Comparison of ENCODE assay signal across 1 cellular context in genomic region chr22:40329021-40329456, GRCh38.
TF ChIP-seq lines count a peak whose summit lies in the region.

No MANE protein-coding gene starts in this region.

TF ChIP-seq in K562, 482 proteins besides CTCF, POLR2A, EP300 and RAD21 (continued from another document and continues in another):
- TF ChIP-seq MGA (IDR thresholded peaks at IDR 0.05): no peak
- no peak for TF ChIP-seq KLF6 (CRISPR knock-in tag; IDR thresholded peaks at IDR 0.05; ENCODE audit: borderline replicate concordance)
- TF ChIP-seq GABPB1 (CRISPR knock-in tag; IDR thresholded peaks at IDR 0.05): no peak
- peak; percentile 56; the same call in 1 of the 2 replicates for TF ChIP-seq NFE2 (IDR thresholded peaks at IDR 0.05; ENCODE audit: low read depth)
- no peak for TF ChIP-seq RHOXF2B (CRISPR knock-in tag; conservative IDR thresholded peaks at IDR 0.05)
- no peak for TF ChIP-seq HCFC1 (IDR thresholded peaks at IDR 0.05; ENCODE audit: low read depth, low read length)
- 0 out of 2 replicates have a peak, but pooled peaks have one; percentile 17 for TF ChIP-seq BCL6 (CRISPR knock-in tag; IDR thresholded peaks at IDR 0.05)
- TF ChIP-seq BCOR (IDR thresholded peaks at IDR 0.05): peak; percentile 77
- peak; percentile 96 for TF ChIP-seq CBFA2T2 (conservative IDR thresholded peaks at IDR 0.05)
- no peak for TF ChIP-seq ARID4B (CRISPR knock-in tag; IDR thresholded peaks at IDR 0.05)
- TF ChIP-seq ZC3H8 (IDR thresholded peaks at IDR 0.05): no peak
- TF ChIP-seq NONO (IDR thresholded peaks at IDR 0.05; ENCODE audit: low read depth in 2 of 2, low read length in 1 of 2): 0 out of 4 replicates have a peak, but pooled peaks of 1 of the 2 experiments have one; percentile 20
- TF ChIP-seq MTA2 (IDR thresholded peaks at IDR 0.05; ENCODE audit: low read depth): peak; percentile 95
- peak; percentile 95 for TF ChIP-seq HMGN3 (IDR thresholded peaks at IDR 0.05; ENCODE audit: borderline replicate concordance, extremely low read depth, insufficient read length, low read depth, low read length)
- TF ChIP-seq ZBTB40 (IDR thresholded peaks at IDR 0.05): no peak
- no peak for TF ChIP-seq ZBTB40 (CRISPR knock-in tag; IDR thresholded peaks at IDR 0.05)
- no peak for TF ChIP-seq E4F1 (CRISPR knock-in tag; IDR thresholded peaks at IDR 0.05; ENCODE audit: borderline replicate concordance)
- no peak for TF ChIP-seq MEF2A (IDR thresholded peaks at IDR 0.05; ENCODE audit: control insufficient read depth, low read depth, low read length)
- TF ChIP-seq DPF2 (IDR thresholded peaks at IDR 0.05): peak; percentile 92
- TF ChIP-seq E2F1 (CRISPR knock-in tag; IDR thresholded peaks at IDR 0.05): no peak
- TF ChIP-seq SMARCC2 (IDR thresholded peaks at IDR 0.05; ENCODE audit: low read depth): peak; percentile 84
- TF ChIP-seq TCF3 (CRISPR knock-in tag; IDR thresholded peaks at IDR 0.05): peak; percentile 97
- TF ChIP-seq HDAC8 (tag; IDR thresholded peaks at IDR 0.05): no peak
- TF ChIP-seq ADNP (tag; IDR thresholded peaks at IDR 0.05): no peak; the same call in 1 of the 2 replicates
